ENCODE assay signal across 13 cellular contexts in genomic region chr4:24105183-24106039, GRCh38.
DNase-seq lines count a peak whose midpoint lies in the region; ATAC-seq and TF ChIP-seq lines count a peak whose summit lies in the region.
"Had no signal": no experiment of that assay in that cellular context is flagged by ENCODE, and none has a peak within 500 bp of the region (broad histone marks: within the 10 kb centered on the region; RNA-seq: fewer than 3 reads in every experiment).

No MANE protein-coding gene starts in this region.

- no peaks in the 10 kb centered on the region for H3K36me3 Mint-ChIP-seq in CD4-positive, alpha-beta T cell (ENCODE audit: low read depth)

- peak overlapping the region; percentile 38 to 55 for H2BK12ac ChIP-seq in mesenchymal stem cell (ENCODE audit: low read length in 2 of 2)

- H3K27ac Mint-ChIP-seq in CD4-positive, alpha-beta T cell, result no peak overlapping the region

- no peak overlapping the region for H4K8ac ChIP-seq in mesenchymal stem cell (ENCODE audit: low read length)

- H3K4me3 ChIP-seq in colonic mucosa (no peak overlapping the region), mesenchymal stem cell (ENCODE audit: insufficient read depth in 1 of 2, low read depth in 1 of 2, low read length in 2 of 2) (peak overlapping the region in 1 of 2 experiments; percentile 64), vagina (no peak overlapping the region), spleen (no peak overlapping the region), tibial nerve (no peak overlapping the region)
- H3K4me3 ChIP-seq: dorsolateral prefrontal cortex, thoracic aorta had no signal

- no peaks in the 10 kb centered on the region for H3K79me1 ChIP-seq in mesenchymal stem cell (replicated peaks; ENCODE audit: low read length, poor library complexity, severe bottlenecking)

- peak; percentile 45 for ATAC-seq in Right ventricle myocardium inferior
- no peak for ATAC-seq in CD4-positive, alpha-beta T cell (ENCODE audit: poor library complexity)

- DNase-seq in Right ventricle myocardium inferior (ENCODE audit: missing footprints) (no peak), cardiac septum (ENCODE audit: low spot score) (no peak), colonic mucosa (peak; percentile 21), mesenchymal stem cell (peak; percentile 91), vagina (ENCODE audit: extremely low spot score in 2 of 2) (no peak), spleen (no peak), tibial nerve (ENCODE audit: low spot score in 2 of 2) (no peak)
- no peak for DNase-seq in CD4-positive, alpha-beta T cell
- DNase-seq: 8988T; activated CD8-positive, alpha-beta memory T cell treated with anti-CD3 and anti-CD28 coated beads for 24 hours; NCI-H1436 treated with DMSO at 0.1 percent for 48 hours had no signal

- peak overlapping the region; percentile 52 to 63 for H3K4ac ChIP-seq in mesenchymal stem cell (ENCODE audit: low read depth in 1 of 2, low read length in 2 of 2)

- H3K27me3 ChIP-seq in colonic mucosa (no peaks in the 10 kb centered on the region), mesenchymal stem cell (ENCODE audit: control insufficient read depth in 1 of 2, insufficient read depth in 1 of 2, low read length in 2 of 2) (no peaks in the 10 kb centered on the region), vagina (no peaks in the 10 kb centered on the region), spleen (replicated peaks in 1 of 7) (no peaks in the 10 kb centered on the region), tibial nerve (no peaks in the 10 kb centered on the region)
- H3K27me3 ChIP-seq in CD4-positive, alpha-beta T cell (ENCODE audit: control insufficient read depth, insufficient read depth, low read length), result no peaks in the 10 kb centered on the region
- H3K27me3 ChIP-seq: dorsolateral prefrontal cortex had no signal

- no peaks in the 10 kb centered on the region for H3K4me1 Mint-ChIP-seq in CD4-positive, alpha-beta T cell (ENCODE audit: low read depth)

- H4K91ac ChIP-seq in mesenchymal stem cell (ENCODE audit: low read length), result no peak overlapping the region

- no peaks in the 10 kb centered on the region for H3K9me3 ChIP-seq in colonic mucosa
- H3K9me3 ChIP-seq in mesenchymal stem cell (ENCODE audit: control insufficient read depth, low read length), result no peaks in the 10 kb centered on the region
- H3K9me3 ChIP-seq in vagina, result no peaks in the 10 kb centered on the region
- H3K9me3 ChIP-seq in spleen, result no peaks in the 10 kb centered on the region
- no peaks in the 10 kb centered on the region for H3K9me3 ChIP-seq in tibial nerve
- H3K9me3 ChIP-seq in CD4-positive, alpha-beta T cell (ENCODE audit: control insufficient read depth, low read length), result no peaks in the 10 kb centered on the region
- H3K9me3 ChIP-seq: thoracic aorta had no signal

- no peak overlapping the region for H2BK5ac ChIP-seq in mesenchymal stem cell (ENCODE audit: low read depth, low read length, poor library complexity, severe bottlenecking)

- H3K4me1 ChIP-seq in colonic mucosa (no peaks in the 10 kb centered on the region), mesenchymal stem cell (ENCODE audit: control insufficient read depth, insufficient read depth, low read depth, low read length) (peaks cover 7% of the 10 kb centered on the region), vagina (peaks cover 4% of the 10 kb centered on the region), spleen (no peaks in the 10 kb centered on the region), tibial nerve (peaks cover 0 to 13% (median 2%) of the 10 kb centered on the region in 4 donors)

- no peak overlapping the region for H2BK15ac ChIP-seq in mesenchymal stem cell (ENCODE audit: low read depth, poor library complexity, severe bottlenecking)

- POLR2A ChIA-PET in CD4-positive, alpha-beta T cell (lab: Charles Lee), result no interaction called here

- H3K9me3 Mint-ChIP-seq in CD4-positive, alpha-beta T cell, result peaks cover 14% of the 10 kb centered on the region

- intact Hi-C loops in Right ventricle myocardium inferior (cut with DNase I) (no loop called here), cardiac septum (cut with DNase I) (no loop called here), colonic mucosa (cut with DNase I) (no loop called here), vagina (cut with DNase I) (no loop called here), spleen (cut with DNase I; ENCODE audit: low total_unique reads) (no loop called here)
- intact Hi-C loops in CD4-positive, alpha-beta T cell (cut with DNase I, micrococcal nuclease), result no loop called here

- CTCF ChIA-PET in CD4-positive, alpha-beta T cell (lab: Charles Lee), result no interaction called here

- H3K27ac ChIP-seq in colonic mucosa (no peak overlapping the region), mesenchymal stem cell (ENCODE audit: low read length, poor library complexity, severe bottlenecking) (peak overlapping the region; percentile 55), vagina (peak overlapping the region; percentile 46), spleen (no peak overlapping the region), tibial nerve (no peak overlapping the region)
- H3K27ac ChIP-seq in CD4-positive, alpha-beta T cell (ENCODE audit: low read depth, low read length), result no peak overlapping the region
- H3K27ac ChIP-seq: thoracic aorta had no signal

- H2AK5ac ChIP-seq in mesenchymal stem cell (ENCODE audit: low read length, severe bottlenecking), result peak overlapping the region; percentile 47

- H3K9ac ChIP-seq in colonic mucosa (ENCODE audit: low read depth in 2 of 2, low read length in 2 of 2) (no peak overlapping the region), mesenchymal stem cell (ENCODE audit: low read length) (peak overlapping the region; percentile 76)

- no peaks in the 10 kb centered on the region for H3K27me3 Mint-ChIP-seq in CD4-positive, alpha-beta T cell

- no peak overlapping the region for H3K14ac ChIP-seq in mesenchymal stem cell (ENCODE audit: low read length in 2 of 2)

- no peak overlapping the region for H2AFZ ChIP-seq in mesenchymal stem cell (ENCODE audit: low read depth, low read length)

- no peak overlapping the region for H3K4me3 Mint-ChIP-seq in CD4-positive, alpha-beta T cell

- WGBS in mesenchymal stem cell, result 39% methylated on average over 10 of the region's 11 CpGs
- WGBS in spleen, 5 donors, result 74 to 85% (median 77%) methylated on average over 11 of the region's 11 CpGs
- 79 to 81% methylated on average over 11 of the region's 11 CpGs for WGBS in tibial nerve, 2 donors

- no peak for TF ChIP-seq CTCF in colonic mucosa (IDR thresholded peaks at IDR 0.05)
- no peak for TF ChIP-seq CTCF in vagina (IDR thresholded peaks at IDR 0.05)
- no peak for TF ChIP-seq CTCF in spleen (IDR thresholded peaks at IDR 0.05 in 8 of 11, conservative IDR thresholded peaks at IDR 0.05 in 3 of 11)
- TF ChIP-seq CTCF in tibial nerve (IDR thresholded peaks at IDR 0.05), result no peak
- no peak for TF ChIP-seq CTCF in CD4-positive, alpha-beta T cell (IDR thresholded peaks at IDR 0.05)

- H3K18ac ChIP-seq in mesenchymal stem cell (ENCODE audit: low read depth in 1 of 2, low read length in 2 of 2), result peak overlapping the region; percentile 45 to 92

- TF ChIP-seq EP300 in tibial nerve (IDR thresholded peaks at IDR 0.05), result no peak

- no peak overlapping the region for H3K4me2 ChIP-seq in mesenchymal stem cell (ENCODE audit: low read length, poor library complexity, severe bottlenecking)

- peak overlapping the region; percentile 42 for H2BK120ac ChIP-seq in mesenchymal stem cell (ENCODE audit: low read depth, low read length)

- H3K36me3 ChIP-seq in colonic mucosa (no peaks in the 10 kb centered on the region), mesenchymal stem cell (ENCODE audit: control insufficient read depth in 1 of 2, insufficient read depth in 2 of 2, low read depth in 1 of 2, low read length in 2 of 2) (no peaks in the 10 kb centered on the region), vagina (no peaks in the 10 kb centered on the region), spleen (no peaks in the 10 kb centered on the region), tibial nerve (no peaks in the 10 kb centered on the region)
- H3K36me3 ChIP-seq: thoracic aorta had no signal

- TF ChIP-seq POLR2A in vagina (IDR thresholded peaks at IDR 0.05) (no peak), spleen (IDR thresholded peaks at IDR 0.05) (no peak), tibial nerve (IDR thresholded peaks at IDR 0.05) (no peak)

- H3K23ac ChIP-seq in mesenchymal stem cell (ENCODE audit: low read length in 2 of 2), result no peak overlapping the region

Comparison
In these comparisons a context has a peak if more than half of its experiments do, and no peak if none do; other contexts are left out.
1. DNase-seq: peak in colonic mucosa (single experiment) and mesenchymal stem cell (single experiment); none in Right ventricle myocardium inferior (single experiment), cardiac septum (single experiment), vagina (0 of 2), spleen (single experiment), tibial nerve (0 of 2) and CD4-positive, alpha-beta T cell (0 of 10).
2. H3K27ac ChIP-seq: peak in mesenchymal stem cell (single experiment) and vagina (single experiment); none in colonic mucosa (single experiment), spleen (0 of 8), tibial nerve (0 of 4) and CD4-positive, alpha-beta T cell (single experiment).